ENCODE assay signal across 22 cellular contexts in the genomic region with DNA sequence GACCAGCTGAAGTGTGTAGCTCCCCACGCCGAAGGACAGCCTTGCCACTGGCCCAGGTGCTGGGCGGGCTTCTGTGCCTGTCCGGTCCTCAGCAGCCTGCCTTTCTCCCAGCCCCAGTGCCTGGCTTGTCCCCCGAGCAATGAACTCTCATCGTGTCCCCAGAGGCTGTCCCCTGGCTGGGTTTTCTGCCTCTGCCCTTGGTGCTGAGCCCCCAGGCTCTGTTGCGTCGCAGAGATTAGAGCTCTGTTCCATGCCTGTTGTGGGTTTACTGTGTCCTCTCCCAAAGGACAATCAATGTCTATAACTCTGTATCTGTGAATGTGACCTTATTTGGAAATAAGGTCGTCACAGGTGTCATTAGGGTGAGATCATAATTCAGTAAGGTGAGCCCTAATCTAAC.
"Had no signal": no experiment of that assay in that cellular context is flagged by ENCODE, and none has a peak within 500 bp of the region (broad histone marks: within the 10 kb centered on the region; RNA-seq: fewer than 3 reads in every experiment).

No MANE protein-coding gene starts in this region.

- DNase-seq: cortex of kidney; effector CD8-positive, alpha-beta T cell; foreskin melanocyte; heart left ventricle; hippocampal formation; kidney glomerular epithelial cell; left ventricle myocardium inferior; mucosa of descending colon; natural killer cell; spleen; stimulated activated CD4-positive, alpha-beta T cell treated with anti-CD3 and anti-CD28 coated beads, Interleukin-15, amount 100 ng/mL, for 24 hours; stimulated activated CD4-positive, alpha-beta T cell treated with anti-CD3 and anti-CD28 coated beads, Interleukin-1b, Interleukin-23, amount 100 ng/mL, for 48 hours; stimulated activated CD4-positive, alpha-beta T cell treated with anti-CD3 and anti-CD28 coated beads, Interleukin-4, amount 100 ng/mL, for 24 hours; stimulated activated naive B cell treated with anti-CD40 and anti-IgM and Interleukin-4, amounts not matched to agents 10 μg/mL and 1 μg/mL and 100 μg/mL, for 72 hours; stimulated activated naive CD8-positive, alpha-beta T cell treated with anti-CD3 and anti-CD28 coated beads, Interleukin-15, amount 100 ng/mL, for 72 hours; testis; upper lobe of right lung had no signal

- H3K27ac ChIP-seq: dorsolateral prefrontal cortex, heart left ventricle, left ventricle myocardium inferior, spleen, testis, tibial nerve, upper lobe of right lung had no signal

- H3K9me3 Mint-ChIP-seq: central memory CD8-positive, alpha-beta T cell; natural killer cell; stimulated activated naive CD8-positive, alpha-beta T cell treated with anti-CD3 and anti-CD28 coated beads, Interleukin-15, amount 100 ng/mL, for 72 hours had no signal

- H3K4me3 Mint-ChIP-seq: central memory CD8-positive, alpha-beta T cell; natural killer cell; stimulated activated naive B cell treated with anti-CD40 and anti-IgM and Interleukin-4, amounts not matched to agents 10 μg/mL and 1 μg/mL and 100 μg/mL, for 72 hours; stimulated activated naive CD8-positive, alpha-beta T cell treated with anti-CD3 and anti-CD28 coated beads, Interleukin-15, amount 100 ng/mL, for 72 hours had no signal

- H3K4me1 ChIP-seq: heart left ventricle, left ventricle myocardium inferior, testis, tibial nerve, upper lobe of right lung had no signal

- H3K4me1 Mint-ChIP-seq: central memory CD8-positive, alpha-beta T cell; natural killer cell had no signal

- H3K36me3 Mint-ChIP-seq: natural killer cell; stimulated activated naive B cell treated with anti-CD40 and anti-IgM and Interleukin-4, amounts not matched to agents 10 μg/mL and 1 μg/mL and 100 μg/mL, for 72 hours had no signal

- H3K9me3 ChIP-seq: mucosa of descending colon, testis, tibial nerve had no signal

- H3K27me3 Mint-ChIP-seq: central memory CD8-positive, alpha-beta T cell had no signal

- H3K36me3 ChIP-seq: heart left ventricle, left ventricle myocardium inferior, spleen, tibial nerve, upper lobe of right lung had no signal

- H3K27me3 ChIP-seq: testis, tibial nerve had no signal

- H3K27ac Mint-ChIP-seq: natural killer cell; stimulated activated naive B cell treated with anti-CD40 and anti-IgM and Interleukin-4, amounts not matched to agents 10 μg/mL and 1 μg/mL and 100 μg/mL, for 72 hours; stimulated activated naive CD8-positive, alpha-beta T cell treated with anti-CD3 and anti-CD28 coated beads, Interleukin-15, amount 100 ng/mL, for 72 hours had no signal

- ATAC-seq: heart left ventricle; mucosa of descending colon; natural killer cell; sciatic nerve; stimulated activated naive B cell treated with anti-CD40 and anti-IgM and Interleukin-4, amounts not matched to agents 10 μg/mL and 1 μg/mL and 100 μg/mL, for 72 hours; stimulated activated naive CD8-positive, alpha-beta T cell treated with anti-CD3 and anti-CD28 coated beads, Interleukin-15, amount 100 ng/mL, for 72 hours; upper lobe of right lung had no signal

- H3K4me3 ChIP-seq: dorsolateral prefrontal cortex, heart left ventricle, left ventricle myocardium inferior, lung, mucosa of descending colon, spleen, testis, tibial nerve, upper lobe of right lung had no signal
